In the genomic region with DNA sequence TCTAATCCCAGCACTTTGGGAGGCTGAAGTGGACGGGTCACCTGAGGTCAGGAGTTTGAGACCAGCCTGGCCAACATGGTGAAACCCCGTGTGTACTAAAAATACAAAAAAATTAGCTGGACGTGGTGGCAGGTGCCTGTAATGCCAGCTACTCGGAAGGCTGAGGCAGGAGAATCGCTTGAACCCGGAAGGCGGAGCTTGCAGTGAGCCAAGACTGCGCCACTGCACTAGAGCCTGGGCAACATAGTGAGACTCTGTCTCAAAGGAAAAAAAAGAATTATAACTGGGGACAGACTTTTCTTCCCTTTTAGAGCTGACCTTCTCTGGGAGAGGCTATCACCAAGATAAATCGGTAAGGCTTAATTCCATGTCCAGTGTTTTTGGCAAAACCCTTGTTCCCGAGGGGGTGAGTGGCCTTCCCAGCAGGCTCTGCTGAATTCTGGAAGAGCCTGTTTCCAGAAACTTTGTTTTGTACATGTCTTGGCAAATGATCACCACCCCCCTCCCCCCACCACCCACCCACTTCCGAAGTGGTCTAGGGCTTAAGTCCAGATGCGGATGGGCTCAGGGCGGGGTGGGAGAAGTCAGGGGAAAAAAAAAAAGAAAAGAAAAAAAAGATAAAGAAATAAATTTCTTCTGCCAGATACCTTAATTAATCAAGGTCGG, we compare ENCODE assay signal across 14 cellular contexts. TPM values are rescaled to one million over a fixed set of nuclear protein-coding genes. Genes with fewer than 3 reads are reported as not detected.
DNase-seq lines count a peak whose midpoint lies in the region; ATAC-seq and TF ChIP-seq lines count a peak whose summit lies in the region.
"Had no signal": no experiment of that assay in that cellular context is flagged by ENCODE, and none has a peak within 500 bp of the region (broad histone marks: within the 10 kb centered on the region; RNA-seq: fewer than 3 reads in every experiment).

No MANE protein-coding gene starts in this region.

- no peaks in the 10 kb centered on the region for H3K9me3 Mint-ChIP-seq in naive thymus-derived CD8-positive, alpha-beta T cell
- H3K9me3 Mint-ChIP-seq: brain, immature natural killer cell, neural crest cell had no signal

- peak overlapping the region; percentile 96 for H3K27ac ChIP-seq in left ventricle myocardium inferior (replicated peaks)
- H3K27ac ChIP-seq in ascending aorta, result peak overlapping the region; percentile 84 to 94
- H3K27ac ChIP-seq in vagina, result peak overlapping the region; percentile 94

- H3K4me1 Mint-ChIP-seq in naive thymus-derived CD8-positive, alpha-beta T cell, result peaks cover 8 to 14% (median 11%) of the 10 kb centered on the region in 4 donors

- H3K4me3 ChIP-seq in left ventricle myocardium inferior, result peak overlapping the region; percentile 70
- H3K4me3 ChIP-seq in ascending aorta, result no peak overlapping the region
- H3K4me3 ChIP-seq in neuron (ENCODE audit: low read length), result no peak overlapping the region
- H3K4me3 ChIP-seq in vagina, result no peak overlapping the region

- H3K27me3 Mint-ChIP-seq in naive thymus-derived CD8-positive, alpha-beta T cell, result no peaks in the 10 kb centered on the region
- H3K27me3 Mint-ChIP-seq: brain had no signal

- H3K4me3 Mint-ChIP-seq in naive thymus-derived CD8-positive, alpha-beta T cell, result peak overlapping the region in 5 of 10 donors; percentile 4 to 80 (median 10)
- H3K4me3 Mint-ChIP-seq: neural crest cell had no signal

- TF ChIP-seq POLR2A in vagina (IDR thresholded peaks at IDR 0.05), result no peak

- H3K36me3 Mint-ChIP-seq in naive thymus-derived CD8-positive, alpha-beta T cell, result no peaks in the 10 kb centered on the region
- H3K36me3 Mint-ChIP-seq: brain had no signal

- DNase-seq in left ventricle myocardium inferior (peak; percentile 19), Right ventricle myocardium superior (no peak), ascending aorta (ENCODE audit: low spot score in 2 of 2) (no peak), vagina (ENCODE audit: extremely low spot score in 2 of 2) (no peak), posterior vena cava (ENCODE audit: low spot score) (no peak)
- no peak for DNase-seq in naive thymus-derived CD8-positive, alpha-beta T cell
- DNase-seq: H9, SW 1271 had no signal

- ATAC-seq in Right ventricle myocardium superior (ENCODE audit: poor library complexity), result no peak
- ATAC-seq in GM18517 (IDR thresholded peaks at IDR 0.05; ENCODE audit: unreplicated experiment), result no peak
- no peak for ATAC-seq in naive thymus-derived CD8-positive, alpha-beta T cell

- peak overlapping the region; percentile 48 for H2AFZ ChIP-seq in neuron (ENCODE audit: low read depth, low read length)

- peak overlapping the region in 3 of 10 donors; percentile 26 to 97 (median 96) for H3K27ac Mint-ChIP-seq in naive thymus-derived CD8-positive, alpha-beta T cell

- intact Hi-C loops in left ventricle myocardium inferior (cut with micrococcal nuclease), result loop anchor here (5.0 kb wide), 1 partner anchor 209 kb away; no protein-coding TSS in a partner anchor
- intact Hi-C loops in Right ventricle myocardium superior (cut with DNase I), result loop anchor here (5.0 kb wide), 2 partner anchors 84 to 209 kb away; no protein-coding TSS in a partner anchor
- intact Hi-C loops in ascending aorta (cut with DNase I), result loop anchor here (1.0 to 2.0 kb wide), 5 partner anchors 83 to 711 kb away; a partner anchor contains a TSS
- intact Hi-C loops in vagina (cut with DNase I), result loop anchor here (5.0 kb wide), 1 partner anchor 209 kb away; no protein-coding TSS in a partner anchor
- intact Hi-C loops in posterior vena cava (cut with DNase I), result loop anchor here (10.0 kb wide), 1 partner anchor 207 kb away; no protein-coding TSS in a partner anchor

- TF ChIP-seq CTCF in left ventricle myocardium inferior (IDR thresholded peaks at IDR 0.05; ENCODE audit: borderline replicate concordance) (no peak), ascending aorta (IDR thresholded peaks at IDR 0.05) (no peak), vagina (IDR thresholded peaks at IDR 0.05) (no peak)

- POLR2A ChIA-PET in naive thymus-derived CD8-positive, alpha-beta T cell (lab: Charles Lee), result interaction anchor here (0.7 to 5.3 kb wide), 17 partner anchors 16 to 246 kb away, joined by 3 to 63 read pairs (median 6); a partner anchor contains a TSS

- H3K27me3 ChIP-seq in left ventricle myocardium inferior (ENCODE audit: low read depth), result no peaks in the 10 kb centered on the region
- H3K27me3 ChIP-seq in ascending aorta, result no peaks in the 10 kb centered on the region
- H3K27me3 ChIP-seq in neuron (ENCODE audit: insufficient read depth, low read length), result no peaks in the 10 kb centered on the region
- H3K27me3 ChIP-seq in vagina, result no peaks in the 10 kb centered on the region

- H3K9me3 ChIP-seq in left ventricle myocardium inferior (replicated peaks) (no peaks in the 10 kb centered on the region), ascending aorta (no peaks in the 10 kb centered on the region), neuron (ENCODE audit: low read length) (no peaks in the 10 kb centered on the region), vagina (no peaks in the 10 kb centered on the region)

- H3K36me3 ChIP-seq in left ventricle myocardium inferior (no peaks in the 10 kb centered on the region), ascending aorta (no peaks in the 10 kb centered on the region), neuron (ENCODE audit: insufficient read depth, low read length) (no peaks in the 10 kb centered on the region), vagina (no peaks in the 10 kb centered on the region)

- H3K4me1 ChIP-seq in left ventricle myocardium inferior (peaks cover 19% of the 10 kb centered on the region), ascending aorta (peaks cover 0 to 9% of the 10 kb centered on the region in 2 donors), neuron (ENCODE audit: insufficient read depth, low read length) (peaks cover 9% of the 10 kb centered on the region), vagina (peaks cover 12% of the 10 kb centered on the region)

RNA-seq across cellular contexts. Expression of a gene that starts 32.3 kb away (rescaled TPM):
- total RNA-seq in left ventricle myocardium inferior (not detected), Right ventricle myocardium superior (not detected), ascending aorta (1.6 TPM), vagina (19.9 TPM), posterior vena cava (1 to 10 TPM in 1 of 2 donors, under 1 TPM in 1; 0.10 to 1.2 TPM)
- total RNA-seq in naive thymus-derived CD8-positive, alpha-beta T cell, result under 1 TPM in 1 of 2 experiments, not detected in 1; 0.49 TPM
- polyA plus RNA-seq in naive thymus-derived CD8-positive, alpha-beta T cell, result 1 to 10 TPM in 2 of 3 donors, under 1 TPM in 1; 0.39 to 1.1 (median 1.0) TPM
- total RNA-seq: neural crest cell had no signal
- polyA plus RNA-seq: BJ had no signal

RNA-seq across cellular contexts. Expression of a gene that starts 47.2 kb away (rescaled TPM):
- total RNA-seq in left ventricle myocardium inferior (44.7 TPM), Right ventricle myocardium superior (48.1 TPM), ascending aorta (42.4 TPM), vagina (43.0 TPM), posterior vena cava (10 to 100 TPM; 41.4 to 46.2 TPM)
- total RNA-seq in naive thymus-derived CD8-positive, alpha-beta T cell, result 100 to 1,000 TPM in 1 of 2 experiments, 10 to 100 TPM in 1; 93.2 to 102 TPM
- 10 to 100 TPM; 15.0 to 16.5 (median 16.2) TPM for polyA plus RNA-seq in naive thymus-derived CD8-positive, alpha-beta T cell
